In genomic region chr20:3784863-3785239, GRCh38 we compare ENCODE assay signal across 9 cellular contexts. TPM values are rescaled to one million over a fixed set of nuclear protein-coding genes. Genes with fewer than 3 reads are reported as not detected.
A peak's percentile ranks its signal among the peaks of the same experiment; 100 is the strongest.
DNase-seq lines count a peak whose midpoint lies in the region; ATAC-seq and TF ChIP-seq lines count a peak whose summit lies in the region.
"Had no signal": no experiment of that assay in that cellular context is flagged by ENCODE, and none has a peak within 500 bp of the region (broad histone marks: within the 10 kb centered on the region; RNA-seq: fewer than 3 reads in every experiment).

No MANE protein-coding gene starts in this region.

- H3K4me2 ChIP-seq in BLaER1 treated with 17β-estradiol and CSF1 and Interleukin-3, amounts not matched to agents 10 nM and 100 nM, result peak overlapping the region; percentile 90 to 100 (median 99)
- H3K4me2 ChIP-seq in OCI-LY7 (ENCODE audit: low read length), result peak overlapping the region; percentile 43
- H3K4me2 ChIP-seq in neuronal stem cell (ENCODE audit: insufficient read depth, low read length, poor library complexity, severe bottlenecking), result no peak overlapping the region

- no peak overlapping the region for H2BK12ac ChIP-seq in neuronal stem cell (ENCODE audit: low read length)

- intact Hi-C loops in OCI-LY7 (cut with micrococcal nuclease; ENCODE audit: unreplicated experiment), result loop anchor here (5.0 kb wide), 1 partner anchor 68 kb away; no protein-coding TSS in a partner anchor
- intact Hi-C loops in dorsolateral prefrontal cortex (cut with DNase I), result loop anchor here in 1 of 2 donors (2.0 to 5.0 kb wide), 2 partner anchors 16 to 108 kb away; no protein-coding TSS in a partner anchor

- no peak overlapping the region for H2BK15ac ChIP-seq in neuronal stem cell (ENCODE audit: low read length)

- H3K27me3 ChIP-seq in BLaER1 treated with 17β-estradiol and CSF1 and Interleukin-3, amounts not matched to agents 10 nM and 100 nM, result peaks cover 2 to 14% (median 10%) of the 10 kb centered on the region in 11 experiments
- H3K27me3 ChIP-seq in dorsolateral prefrontal cortex (no peaks in the 10 kb centered on the region), neuronal stem cell (ENCODE audit: control insufficient read depth in 3 of 3, insufficient read depth in 3 of 3, low read depth in 1 of 3, low read length in 3 of 3) (peaks cover 0 to 4% (median under 1%) of the 10 kb centered on the region in 3 experiments)

- peaks cover 47 to 63% (median 53%) of the 10 kb centered on the region in 10 experiments for H3K4me1 ChIP-seq in BLaER1 treated with 17β-estradiol and CSF1 and Interleukin-3, amounts not matched to agents 10 nM and 100 nM
- H3K4me1 ChIP-seq in OCI-LY7 (ENCODE audit: insufficient read depth, low read length, poor library complexity, severe bottlenecking) (peaks cover 38% of the 10 kb centered on the region), neuronal stem cell (ENCODE audit: control insufficient read depth in 2 of 2, insufficient read depth in 1 of 2, low read depth in 1 of 2, low read length in 2 of 2) (peaks cover 3 to 17% of the 10 kb centered on the region in 2 donors)

- peak overlapping the region in 6 of 10 experiments; percentile 67 to 88 (median 76); a peak in 8 of 20 replicates for H3K4me3 ChIP-seq in BLaER1 treated with 17β-estradiol and CSF1 and Interleukin-3, amounts not matched to agents 10 nM and 100 nM
- H3K4me3 ChIP-seq in OCI-LY7 (ENCODE audit: low read depth, low read length, poor library complexity, severe bottlenecking) (no peak overlapping the region), dorsolateral prefrontal cortex (peak overlapping the region in 43 of 59 donors; percentile 6 to 88 (median 71)), neuronal stem cell (ENCODE audit: low read length in 2 of 2) (no peak overlapping the region)

- POLR2A ChIA-PET in OCI-LY7 (lab: Charles Lee), result interaction anchor here (0.7 kb wide), 1 partner anchor 60 kb away, joined by 6 read pairs; no protein-coding TSS in a partner anchor

- H2BK120ac ChIP-seq in neuronal stem cell (ENCODE audit: low read depth, low read length), result no peak overlapping the region

- H3K36me3 ChIP-seq in BLaER1 treated with 17β-estradiol and CSF1 and Interleukin-3, amounts not matched to agents 10 nM and 100 nM, result peaks cover 0 to 32% (median 6%) of the 10 kb centered on the region in 11 experiments; a peak in 15 of 22 replicates
- H3K36me3 ChIP-seq in OCI-LY7 (ENCODE audit: insufficient read depth, low read length) (no peaks in the 10 kb centered on the region; the same call in 1 of the 2 replicates), neuronal stem cell (replicated peaks in 1 of 2; ENCODE audit: control insufficient read depth in 2 of 2, insufficient read depth in 2 of 2, low read length in 2 of 2) (peaks cover 0 to 4% of the 10 kb centered on the region in 2 donors)

- CTCF ChIA-PET in OCI-LY7 (lab: Charles Lee; ENCODE audit: unreplicated experiment), result no interaction called here

- TF ChIP-seq POLR2A in erythroblast (IDR thresholded peaks at IDR 0.05; ENCODE audit: low read length), result no peak

- peaks cover 31 to 56% (median 52%) of the 10 kb centered on the region in 11 experiments; a peak in 21 of 22 replicates for H4K20me1 ChIP-seq in BLaER1 treated with 17β-estradiol and CSF1 and Interleukin-3, amounts not matched to agents 10 nM and 100 nM
- no peaks in the 10 kb centered on the region; the same call in 1 of the 2 replicates for H4K20me1 ChIP-seq in OCI-LY7 (ENCODE audit: insufficient read depth, low read length)

- no peaks in the 10 kb centered on the region for H3K9me3 ChIP-seq in BLaER1 treated with 17β-estradiol and CSF1 and Interleukin-3, amounts not matched to agents 10 nM and 100 nM (replicated peaks in 1 of 11)
- H3K9me3 ChIP-seq in OCI-LY7 (ENCODE audit: low read length) (no peaks in the 10 kb centered on the region), neuronal stem cell (replicated peaks in 1 of 2; ENCODE audit: control insufficient read depth in 2 of 2, insufficient read depth in 1 of 2, low read depth in 1 of 2, low read length in 2 of 2) (no peaks in the 10 kb centered on the region)

- H3K9ac ChIP-seq in BLaER1 treated with 17β-estradiol and CSF1 and Interleukin-3, amounts not matched to agents 10 nM and 100 nM, result peak overlapping the region in 10 of 11 experiments; percentile 4 to 92 (median 72); a peak in 13 of 22 replicates
- H3K9ac ChIP-seq in neuronal stem cell (ENCODE audit: low read depth, low read length, poor library complexity), result no peak overlapping the region

- H2BK5ac ChIP-seq in neuronal stem cell (ENCODE audit: low read length), result no peak overlapping the region

- no peak overlapping the region for H3K4ac ChIP-seq in neuronal stem cell (ENCODE audit: low read length)

- H2AK5ac ChIP-seq in neuronal stem cell (ENCODE audit: low read depth, low read length), result no peak overlapping the region

- BruUV-seq in OCI-LY7 (replicated peaks; lab: Mats Ljungman, UMichigan), result no TSS peak

- H3K27ac ChIP-seq in BLaER1 treated with 17β-estradiol and CSF1 and Interleukin-3, amounts not matched to agents 10 nM and 100 nM, result no peak overlapping the region
- H3K27ac ChIP-seq in OCI-LY7 (ENCODE audit: low read depth, low read length, poor library complexity, severe bottlenecking) (no peak overlapping the region), dorsolateral prefrontal cortex (peak overlapping the region in 22 of 59 donors; percentile 21 to 91 (median 56)), neuronal stem cell (replicated peaks; ENCODE audit: low read length) (no peak overlapping the region)

- H3K9me2 ChIP-seq in OCI-LY7 (ENCODE audit: insufficient read depth, low read length), result no peaks in the 10 kb centered on the region

- H3K14ac ChIP-seq in neuronal stem cell (ENCODE audit: low read length), result no peak overlapping the region

- H2AFZ ChIP-seq in OCI-LY7 (ENCODE audit: low read length) (no peak overlapping the region), neuronal stem cell (ENCODE audit: low read length) (no peak overlapping the region)

- ATAC-seq in HG02981 (IDR thresholded peaks at IDR 0.05; ENCODE audit: unreplicated experiment), result no peak
- no peak for ATAC-seq in HG03095 (IDR thresholded peaks at IDR 0.05; ENCODE audit: unreplicated experiment)
- ATAC-seq in HG03442 (IDR thresholded peaks at IDR 0.05; ENCODE audit: unreplicated experiment), result no peak

- TF ChIP-seq CTCF in OCI-LY7 (conservative IDR thresholded peaks at IDR 0.05; ENCODE audit: low read length), result no peak
- no peak for TF ChIP-seq CTCF in dorsolateral prefrontal cortex (IDR thresholded peaks at IDR 0.05 in 54 of 56, conservative IDR thresholded peaks at IDR 0.05 in 2 of 56; ENCODE audit: low read depth in 1 of 56, partially characterized antibody in 56 of 56)

- H3K79me1 ChIP-seq in neuronal stem cell (ENCODE audit: low read depth, low read length), result peaks cover 11% of the 10 kb centered on the region

- no CpG with 5 or more reads among the region's 6 CpGs for WGBS in neuronal stem cell (ENCODE audit: extremely low coverage in 2 of 2, insufficient read length in 2 of 2, insufficient replicate concordance in 1 of 2), 2 donors

- DNase-seq in OCI-LY7 (ENCODE audit: low spot score), result no peak
- no peak for DNase-seq in dorsolateral prefrontal cortex
- no peak for DNase-seq in neuronal stem cell (ENCODE audit: low spot score)
- no peak for DNase-seq in erythroblast (lab: John Stamatoyannopoulos, UW)
- DNase-seq: stimulated activated CD4-positive, alpha-beta T cell treated with anti-CD3 and anti-CD28 coated beads, Interleukin-12 subunit alpha, Interleukin-12 subunit beta, amount 100 ng/mL, for 4 hours had no signal

- H3K23ac ChIP-seq in neuronal stem cell (ENCODE audit: low read depth, low read length, poor library complexity), result peak overlapping the region; percentile 66

- no peak overlapping the region for H4K91ac ChIP-seq in neuronal stem cell (ENCODE audit: low read depth, low read length, poor library complexity)

- H4K8ac ChIP-seq in neuronal stem cell (ENCODE audit: low read depth, low read length), result no peak overlapping the region

- no peak overlapping the region for H3K18ac ChIP-seq in neuronal stem cell (ENCODE audit: low read length)

- H3K79me2 ChIP-seq in OCI-LY7 (ENCODE audit: insufficient read depth, low read depth, low read length), result peaks cover 15% of the 10 kb centered on the region; the same call in 1 of the 2 replicates

RNA-seq across cellular contexts. Expression of gene CENPB, which starts 1.7 kb away (rescaled TPM):
- 32.5 and 39.1 TPM in 2 replicates for total RNA-seq in OCI-LY7 (2014; rRNA removed; shearing (Covaris generic))
- total RNA-seq in OCI-LY7 (2022) (31.2 and 34.8 TPM in 2 replicates), dorsolateral prefrontal cortex (100 to 1,000 TPM in 20 of 120 experiments, 10 to 100 TPM in 100; 53.5 to 178 (median 74.0) TPM)
- polyA plus RNA-seq in neuronal stem cell (2013, experiment 1 of 2), result 21.7 TPM
- polyA plus RNA-seq in neuronal stem cell (2013, experiment 2 of 2), result 21.0 TPM

RNA-seq across cellular contexts. Expression of gene SPEF1, which starts 3.6 kb away (rescaled TPM):
- total RNA-seq in OCI-LY7 (2014; rRNA removed; shearing (Covaris generic)), result 0.09 and 0.10 TPM in 2 replicates
- total RNA-seq in OCI-LY7 (2022), result 0.27 TPM in 1 of 2 replicates, not detected in the other
- 10 to 100 TPM in 3 of 120 experiments, 1 to 10 TPM in 117; 2.0 to 11.0 (median 5.3) TPM for total RNA-seq in dorsolateral prefrontal cortex
- polyA plus RNA-seq in neuronal stem cell (2013, experiment 1 of 2), result 0.13 TPM
- polyA plus RNA-seq in neuronal stem cell (2013, experiment 2 of 2), result 0.21 TPM

RNA-seq across cellular contexts. Expression of gene CDC25B, which starts 11.3 kb away (rescaled TPM):
- 86.1 and 89.2 TPM in 2 replicates for total RNA-seq in OCI-LY7 (2014; rRNA removed; shearing (Covaris generic))
- total RNA-seq in OCI-LY7 (2022) (119 and 147 TPM in 2 replicates), dorsolateral prefrontal cortex (10 to 100 TPM; 30.5 to 72.6 (median 46.2) TPM)
- polyA plus RNA-seq in neuronal stem cell (2013, experiment 1 of 2), result 31.6 TPM
- polyA plus RNA-seq in neuronal stem cell (2013, experiment 2 of 2), result 31.4 TPM

RNA-seq across cellular contexts. Expression of gene ADISSP, which starts 17.3 kb away (rescaled TPM):
- total RNA-seq in OCI-LY7 (2014; rRNA removed; shearing (Covaris generic)), result 62.1 and 66.7 TPM in 2 replicates
- total RNA-seq in OCI-LY7 (2022) (58.7 and 64.4 TPM in 2 replicates), dorsolateral prefrontal cortex (10 to 100 TPM; 19.0 to 45.5 (median 31.1) TPM)
- 57.7 TPM for polyA plus RNA-seq in neuronal stem cell (2013, experiment 1 of 2)
- polyA plus RNA-seq in neuronal stem cell (2013, experiment 2 of 2), result 57.2 TPM

RNA-seq across cellular contexts. Expression of gene AP5S1, which starts 35.5 kb away (rescaled TPM):
- total RNA-seq in OCI-LY7 (2014; rRNA removed; shearing (Covaris generic)), result 6.2 and 9.8 TPM in 2 replicates
- total RNA-seq in OCI-LY7 (2022), result 9.9 and 12.1 TPM in 2 replicates
- 10 to 100 TPM in 119 of 120 experiments, 1 to 10 TPM in 1; 9.8 to 22.0 (median 15.9) TPM for total RNA-seq in dorsolateral prefrontal cortex
- polyA plus RNA-seq in neuronal stem cell (2013, experiment 1 of 2), result 1.3 TPM
- 1.3 TPM for polyA plus RNA-seq in neuronal stem cell (2013, experiment 2 of 2)

Comparison
In these comparisons a context has a peak if more than half of its experiments do, and no peak if none do; other contexts are left out.
1. H3K4me3 ChIP-seq: peak in BLaER1 treated with 17β-estradiol and CSF1 and Interleukin-3, amounts not matched to agents 10 nM and 100 nM (6 of 10) and dorsolateral prefrontal cortex (43 of 59); none in OCI-LY7 (single experiment) and neuronal stem cell (0 of 2).